10 cellular contexts compared by ENCODE assay signal in genomic region chr19:29121684-29122083, GRCh38.
DNase-seq lines count a peak whose midpoint lies in the region; ATAC-seq and TF ChIP-seq lines count a peak whose summit lies in the region.
"Had no signal": no experiment of that assay in that cellular context is flagged by ENCODE, and none has a peak within 500 bp of the region (broad histone marks: within the 10 kb centered on the region; RNA-seq: fewer than 3 reads in every experiment).

No MANE protein-coding gene starts in this region.

- H3K4me2 ChIP-seq in KMS-11 = no peak overlapping the region
- H3K4me2 ChIP-seq in parathyroid adenoma (ENCODE audit: low read length) = no peak overlapping the region

- H3K9me3 ChIP-seq in parathyroid adenoma (ENCODE audit: control insufficient read depth, low read length) = no peaks in the 10 kb centered on the region

- no peak overlapping the region for H3K9ac ChIP-seq in KMS-11
- H3K9ac ChIP-seq in parathyroid adenoma = no peak overlapping the region

- ATAC-seq in esophagus mucosa (peak; percentile 43), GM19467 (IDR thresholded peaks at IDR 0.05; ENCODE audit: unreplicated experiment) (no peak), HG03175 (IDR thresholded peaks at IDR 0.05; ENCODE audit: unreplicated experiment) (no peak)
- ATAC-seq: activated T-cell treated with anti-CD3 and anti-CD28 coated beads, Interleukin-2, amount 50 U/mL, for 72 hours had no signal

- H3K27ac ChIP-seq in KMS-11 (no peak overlapping the region), parathyroid adenoma (no peak overlapping the region)

- TF ChIP-seq CTCF in KMS-11 (conservative IDR thresholded peaks at IDR 0.05; ENCODE audit: low read depth, low read length) (peak; percentile 34; the same call in 1 of the 2 replicates), parathyroid adenoma (IDR thresholded peaks at IDR 0.05) (peak; percentile 16)

- H3K79me2 ChIP-seq in KMS-11 (ENCODE audit: insufficient read depth, low read depth) (no peaks in the 10 kb centered on the region), parathyroid adenoma (no peaks in the 10 kb centered on the region)

- H3K4me1 ChIP-seq in KMS-11 (ENCODE audit: low read depth, poor library complexity, severe bottlenecking) (no peaks in the 10 kb centered on the region), parathyroid adenoma (no peaks in the 10 kb centered on the region)

- H2AFZ ChIP-seq in KMS-11 (ENCODE audit: low read depth) = no peak overlapping the region
- H2AFZ ChIP-seq in parathyroid adenoma = no peak overlapping the region

- H4K20me1 ChIP-seq in KMS-11 (ENCODE audit: insufficient read depth) = no peaks in the 10 kb centered on the region

- peak; percentile 9 for DNase-seq in ELR (ENCODE audit: low read depth)
- no peak for DNase-seq in NCI-H2171 (lab: John Stamatoyannopoulos, UW)
- DNase-seq in SK-N-DZ (ENCODE audit: low spot score) = no peak
- DNase-seq: mammary epithelial cell had no signal

- H3K4me3 ChIP-seq in KMS-11 (IDR thresholded peaks at IDR 0.05; ENCODE audit: insufficient read depth, low read depth, low read length) (no peak overlapping the region), parathyroid adenoma (ENCODE audit: low read depth, low read length) (no peak overlapping the region)

- no peaks in the 10 kb centered on the region for H3K27me3 ChIP-seq in KMS-11 (ENCODE audit: insufficient read depth, low read depth)
- H3K27me3 ChIP-seq in parathyroid adenoma (ENCODE audit: control insufficient read depth, insufficient read depth, low read length) = no peaks in the 10 kb centered on the region

- H3K36me3 ChIP-seq in KMS-11 (ENCODE audit: insufficient read depth) (no peaks in the 10 kb centered on the region), parathyroid adenoma (ENCODE audit: control insufficient read depth, insufficient read depth, low read length) (no peaks in the 10 kb centered on the region)
